ENCODE assay signal across 9 cellular contexts in genomic region chr9:93346240-93347112, GRCh38.
DNase-seq lines count a peak whose midpoint lies in the region; ATAC-seq and TF ChIP-seq lines count a peak whose summit lies in the region.
"Had no signal": no experiment of that assay in that cellular context is flagged by ENCODE, and none has a peak within 500 bp of the region (broad histone marks: within the 10 kb centered on the region; RNA-seq: fewer than 3 reads in every experiment).

No MANE protein-coding gene starts in this region.

- WGBS in ectodermal cell, 2 experiments, result 13 to 14% methylated on average over 63 of the region's 64 CpGs

- H3K9me3 Mint-ChIP-seq in activated CD8-positive, alpha-beta memory T cell treated with anti-CD3 and anti-CD28 coated beads, Interleukin-2, amount 10 ng/mL, durations not matched to agents 7 days and 5 days (ENCODE audit: low read depth), result no peaks in the 10 kb centered on the region

- H3K36me3 ChIP-seq in ectodermal cell (ENCODE audit: control insufficient read depth, insufficient read depth, low read length), result no peaks in the 10 kb centered on the region
- H3K36me3 ChIP-seq in tibial artery, result no peaks in the 10 kb centered on the region

- no peak for DNase-seq in activated CD8-positive, alpha-beta memory T cell treated with anti-CD3 and anti-CD28 coated beads, Interleukin-2, amount 10 ng/mL, durations not matched to agents 7 days and 5 days
- no peak for DNase-seq in activated CD8-positive, alpha-beta memory T cell treated with anti-CD3 and anti-CD28 coated beads, Interleukin-2, amount 50 U/mL, for 48 hours
- peak; percentile 37 for DNase-seq in midbrain (lab: John Stamatoyannopoulos, UW)
- DNase-seq in tibial artery, result no peak
- DNase-seq in RPMI8226, result no peak
- DNase-seq: DND-41 had no signal

- H3K27ac Mint-ChIP-seq in activated CD8-positive, alpha-beta memory T cell treated with anti-CD3 and anti-CD28 coated beads, Interleukin-2, amount 10 ng/mL, durations not matched to agents 7 days and 5 days, result no peak overlapping the region

- CTCF ChIA-PET in activated CD8-positive, alpha-beta memory T cell treated with anti-CD3 and anti-CD28 coated beads, Interleukin-2, amount 10 ng/mL, durations not matched to agents 7 days and 5 days (lab: Charles Lee), result no interaction called here

- H3K4me3 Mint-ChIP-seq in activated CD8-positive, alpha-beta memory T cell treated with anti-CD3 and anti-CD28 coated beads, Interleukin-2, amount 10 ng/mL, durations not matched to agents 7 days and 5 days, result peak overlapping the region; percentile 43

- TF ChIP-seq CTCF in tibial artery (IDR thresholded peaks at IDR 0.05), result no peak

- no peaks in the 10 kb centered on the region for H3K4me1 ChIP-seq in ectodermal cell (ENCODE audit: control insufficient read depth, insufficient read depth, low read length)
- peaks cover 0 to 12% (median 11%) of the 10 kb centered on the region in 4 donors for H3K4me1 ChIP-seq in tibial artery

- H3K36me3 Mint-ChIP-seq in activated CD8-positive, alpha-beta memory T cell treated with anti-CD3 and anti-CD28 coated beads, Interleukin-2, amount 10 ng/mL, durations not matched to agents 7 days and 5 days, result peaks cover 2% of the 10 kb centered on the region

- H3K4me1 Mint-ChIP-seq in activated CD8-positive, alpha-beta memory T cell treated with anti-CD3 and anti-CD28 coated beads, Interleukin-2, amount 10 ng/mL, durations not matched to agents 7 days and 5 days, result peaks cover 3% of the 10 kb centered on the region

- H3K27me3 ChIP-seq in ectodermal cell (ENCODE audit: control insufficient read depth, insufficient read depth, low read length, poor library complexity, severe bottlenecking) (peaks cover 32% of the 10 kb centered on the region), tibial artery (peaks cover 0 to 3% of the 10 kb centered on the region in 2 donors)

- no peaks in the 10 kb centered on the region for H3K9me3 ChIP-seq in ectodermal cell (ENCODE audit: control insufficient read depth, low read length)
- no peaks in the 10 kb centered on the region for H3K9me3 ChIP-seq in tibial artery

- no peak for ATAC-seq in activated CD8-positive, alpha-beta memory T cell treated with anti-CD3 and anti-CD28 coated beads, Interleukin-2, amount 10 ng/mL, durations not matched to agents 7 days and 5 days
- no peak for ATAC-seq in HG02973 (IDR thresholded peaks at IDR 0.05; ENCODE audit: unreplicated experiment)
- no peak for ATAC-seq in HG02852 (IDR thresholded peaks at IDR 0.05; ENCODE audit: unreplicated experiment)

- peak overlapping the region; percentile 38 for H3K4me3 ChIP-seq in ectodermal cell (ENCODE audit: insufficient read depth, low read depth, low read length)
- peak overlapping the region; percentile 49 to 66 for H3K4me3 ChIP-seq in tibial artery

- H3K27me3 Mint-ChIP-seq in activated CD8-positive, alpha-beta memory T cell treated with anti-CD3 and anti-CD28 coated beads, Interleukin-2, amount 10 ng/mL, durations not matched to agents 7 days and 5 days, result peaks cover 60% of the 10 kb centered on the region

- H3K27ac ChIP-seq in ectodermal cell (ENCODE audit: insufficient read depth, low read depth, low read length, poor library complexity, severe bottlenecking) (no peak overlapping the region), tibial artery (no peak overlapping the region)

- intact Hi-C loops in tibial artery (cut with DNase I; ENCODE audit: low total_unique reads), result no loop called here
